In the genomic region with DNA sequence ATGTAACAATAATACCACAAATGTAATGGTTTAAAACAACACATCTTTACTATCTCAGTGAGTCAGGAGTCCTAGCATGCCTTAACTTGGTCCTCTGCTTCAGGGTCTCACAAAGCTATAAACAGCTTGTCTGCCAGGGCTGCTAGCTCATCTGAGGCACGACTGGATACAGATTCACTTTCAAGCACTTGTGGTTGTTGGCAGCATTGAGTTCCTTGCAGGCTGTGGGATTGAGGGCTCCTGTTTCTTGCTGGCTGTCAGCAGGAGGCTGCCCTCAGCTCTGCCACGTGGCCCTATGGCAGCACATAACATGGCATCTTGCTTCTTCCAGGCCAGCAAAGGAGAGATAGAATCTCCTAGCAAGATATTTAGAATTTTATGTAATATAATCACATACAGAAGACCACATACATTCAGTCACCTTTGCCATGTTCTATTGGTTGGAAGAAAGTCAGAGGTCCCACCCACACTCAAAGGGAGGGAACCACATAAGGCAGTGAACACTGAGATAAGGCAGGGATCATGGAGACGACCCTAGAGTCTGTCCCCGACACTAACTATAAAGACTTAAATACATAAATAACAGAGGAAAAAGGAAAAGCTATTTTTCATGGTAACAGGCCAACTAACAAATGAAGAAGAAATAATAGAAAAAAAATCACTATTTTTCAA, we compare ENCODE assay signal across 12 cellular contexts. TPM values are rescaled to one million over a fixed set of nuclear protein-coding genes. Genes with fewer than 3 reads are reported as not detected.
DNase-seq lines count a peak whose midpoint lies in the region; ATAC-seq and TF ChIP-seq lines count a peak whose summit lies in the region.
"Had no signal": no experiment of that assay in that cellular context is flagged by ENCODE, and none has a peak within 500 bp of the region (broad histone marks: within the 10 kb centered on the region; RNA-seq: fewer than 3 reads in every experiment).

No MANE protein-coding gene starts in this region.

- H3K4ac ChIP-seq in mesendoderm (ENCODE audit: low read depth, low read length), result no peak overlapping the region

- H3K18ac ChIP-seq in mesendoderm (ENCODE audit: low read length), result no peak overlapping the region

- no peak overlapping the region for H3K4me2 ChIP-seq in mesendoderm (ENCODE audit: low read length)

- H3K9ac ChIP-seq in mesendoderm (ENCODE audit: low read length), result no peak overlapping the region

- peak; percentile 81 for DNase-seq in Daoy (ENCODE audit: low read depth)
- peak; percentile 57 for DNase-seq in LHCN-M2 (ENCODE audit: low read depth)
- DNase-seq in mesendoderm, result peak; percentile 23
- no peak for DNase-seq in stimulated activated effector memory CD8-positive, alpha-beta T cell treated with anti-CD3 and anti-CD28 coated beads, Interleukin-12 subunit alpha, Interleukin-12 subunit beta, amount 100 ng/mL, for 72 hours (ENCODE audit: low spot score in 2 of 2)
- DNase-seq in NCI-H2081 (lab: John Stamatoyannopoulos, UW), result no peak
- DNase-seq: activated CD4-positive, alpha-beta memory T cell treated with anti-CD3 and anti-CD28 coated beads for 36 hours; aorta; NCI-H1694 treated with DMSO at 0.1 percent for 48 hours; stimulated activated naive B cell treated with anti-CD40 and anti-IgM and Interleukin-4, amounts not matched to agents 10 μg/mL and 1 μg/mL and 100 μg/mL, for 72 hours had no signal

- H3K4me3 Mint-ChIP-seq in brain, result no peak overlapping the region
- no peak overlapping the region for H3K4me3 Mint-ChIP-seq in stimulated activated effector memory CD8-positive, alpha-beta T cell treated with anti-CD3 and anti-CD28 coated beads, Interleukin-12 subunit alpha, Interleukin-12 subunit beta, amount 100 ng/mL, for 72 hours
- H3K4me3 Mint-ChIP-seq: activated CD4-positive, alpha-beta memory T cell treated with anti-CD3 and anti-CD28 coated beads for 36 hours; stimulated activated naive B cell treated with anti-CD40 and anti-IgM and Interleukin-4, amounts not matched to agents 10 μg/mL and 1 μg/mL and 100 μg/mL, for 72 hours had no signal

- no peak overlapping the region for H2BK5ac ChIP-seq in mesendoderm (ENCODE audit: low read length)

- H2AK5ac ChIP-seq in mesendoderm (ENCODE audit: low read length), result no peak overlapping the region

- H4K8ac ChIP-seq in mesendoderm (ENCODE audit: low read depth, low read length), result no peak overlapping the region

- no peak overlapping the region for H4K5ac ChIP-seq in mesendoderm (ENCODE audit: low read length)

- H3K79me1 ChIP-seq in mesendoderm (ENCODE audit: low read length), result no peaks in the 10 kb centered on the region

- H2BK120ac ChIP-seq in mesendoderm (ENCODE audit: low read depth, low read length), result no peak overlapping the region

- no peaks in the 10 kb centered on the region for H3K9me3 Mint-ChIP-seq in brain
- no peaks in the 10 kb centered on the region for H3K9me3 Mint-ChIP-seq in stimulated activated effector memory CD8-positive, alpha-beta T cell treated with anti-CD3 and anti-CD28 coated beads, Interleukin-12 subunit alpha, Interleukin-12 subunit beta, amount 100 ng/mL, for 72 hours
- H3K9me3 Mint-ChIP-seq: activated CD4-positive, alpha-beta memory T cell treated with anti-CD3 and anti-CD28 coated beads for 36 hours; stimulated activated naive B cell treated with anti-CD40 and anti-IgM and Interleukin-4, amounts not matched to agents 10 μg/mL and 1 μg/mL and 100 μg/mL, for 72 hours had no signal

- no peaks in the 10 kb centered on the region for H3K27me3 Mint-ChIP-seq in brain
- H3K27me3 Mint-ChIP-seq: activated CD4-positive, alpha-beta memory T cell treated with anti-CD3 and anti-CD28 coated beads for 36 hours; stimulated activated naive B cell treated with anti-CD40 and anti-IgM and Interleukin-4, amounts not matched to agents 10 μg/mL and 1 μg/mL and 100 μg/mL, for 72 hours had no signal

- H3K36me3 Mint-ChIP-seq in brain, result no peaks in the 10 kb centered on the region
- no peaks in the 10 kb centered on the region for H3K36me3 Mint-ChIP-seq in stimulated activated effector memory CD8-positive, alpha-beta T cell treated with anti-CD3 and anti-CD28 coated beads, Interleukin-12 subunit alpha, Interleukin-12 subunit beta, amount 100 ng/mL, for 72 hours
- H3K36me3 Mint-ChIP-seq: activated CD4-positive, alpha-beta memory T cell treated with anti-CD3 and anti-CD28 coated beads for 36 hours; stimulated activated naive B cell treated with anti-CD40 and anti-IgM and Interleukin-4, amounts not matched to agents 10 μg/mL and 1 μg/mL and 100 μg/mL, for 72 hours had no signal

- H3K56ac ChIP-seq in mesendoderm (ENCODE audit: low read length), result no peak overlapping the region

- no peaks in the 10 kb centered on the region for H3K79me2 ChIP-seq in mesendoderm (ENCODE audit: control insufficient read depth, insufficient read depth, low read length)

- H3K27me3 ChIP-seq in mesendoderm (ENCODE audit: insufficient read depth, low read length, poor library complexity), result no peaks in the 10 kb centered on the region

- H3K27ac ChIP-seq in mesendoderm (ENCODE audit: low read depth, low read length), result no peak overlapping the region

- ATAC-seq in GM19455 (IDR thresholded peaks at IDR 0.05; ENCODE audit: unreplicated experiment) (no peak), HG02973 (IDR thresholded peaks at IDR 0.05; ENCODE audit: unreplicated experiment) (no peak)
- ATAC-seq in stimulated activated effector memory CD8-positive, alpha-beta T cell treated with anti-CD3 and anti-CD28 coated beads, Interleukin-12 subunit alpha, Interleukin-12 subunit beta, amount 100 ng/mL, for 72 hours, result no peak
- ATAC-seq: stimulated activated naive B cell treated with anti-CD40 and anti-IgM and Interleukin-4, amounts not matched to agents 10 μg/mL and 1 μg/mL and 100 μg/mL, for 72 hours had no signal

- H3K23ac ChIP-seq in mesendoderm (ENCODE audit: low read length), result no peak overlapping the region

- H3K4me1 ChIP-seq in mesendoderm (ENCODE audit: control insufficient read depth, low read depth, low read length), result no peaks in the 10 kb centered on the region

- no peak overlapping the region for H3K4me3 ChIP-seq in mesendoderm (ENCODE audit: low read length)

- WGBS in mesendoderm (ENCODE audit: extremely low coverage, insufficient coverage, low lambda C conversion rate), result no CpG with 5 or more reads among the region's 4 CpGs

- H2BK15ac ChIP-seq in mesendoderm (replicated peaks; ENCODE audit: low read depth), result no peak overlapping the region

- peak overlapping the region in 4 of 5 experiments; percentile 7 to 56 (median 48) for H3K27ac Mint-ChIP-seq in brain
- H3K27ac Mint-ChIP-seq in stimulated activated effector memory CD8-positive, alpha-beta T cell treated with anti-CD3 and anti-CD28 coated beads, Interleukin-12 subunit alpha, Interleukin-12 subunit beta, amount 100 ng/mL, for 72 hours, result no peak overlapping the region
- H3K27ac Mint-ChIP-seq: activated CD4-positive, alpha-beta memory T cell treated with anti-CD3 and anti-CD28 coated beads for 36 hours; stimulated activated naive B cell treated with anti-CD40 and anti-IgM and Interleukin-4, amounts not matched to agents 10 μg/mL and 1 μg/mL and 100 μg/mL, for 72 hours had no signal

- no peak for TF ChIP-seq CTCF in brain (conservative IDR thresholded peaks at IDR 0.05)

- no peaks in the 10 kb centered on the region for H3K36me3 ChIP-seq in mesendoderm (ENCODE audit: control insufficient read depth, insufficient read depth, low read length)

- peaks cover 5% of the 10 kb centered on the region for H3K4me1 Mint-ChIP-seq in brain
- no peaks in the 10 kb centered on the region for H3K4me1 Mint-ChIP-seq in stimulated activated effector memory CD8-positive, alpha-beta T cell treated with anti-CD3 and anti-CD28 coated beads, Interleukin-12 subunit alpha, Interleukin-12 subunit beta, amount 100 ng/mL, for 72 hours
- H3K4me1 Mint-ChIP-seq: stimulated activated naive B cell treated with anti-CD40 and anti-IgM and Interleukin-4, amounts not matched to agents 10 μg/mL and 1 μg/mL and 100 μg/mL, for 72 hours had no signal

RNA-seq across cellular contexts. Expression of a gene that starts 18.9 kb away (rescaled TPM):
- 9.0 and 9.7 TPM in 2 replicates for total RNA-seq in Daoy (2014; rRNA removed; shearing (Covaris generic))
- 10.8 and 11.5 TPM in 2 replicates for total RNA-seq in LHCN-M2 (2014; rRNA removed)
- polyA plus RNA-seq in LHCN-M2 (2012), result 10.8 TPM
- 17.2 TPM for polyA plus RNA-seq in brain (ENCODE audit: insufficient read depth, low read depth, low replicate concordance)
- polyA plus RNA-seq in mesendoderm (2013, experiment 1 of 2), result 2.6 TPM
- 2.2 TPM for polyA plus RNA-seq in mesendoderm (2013, experiment 2 of 2)

RNA-seq across cellular contexts. Expression of a gene that starts 34.0 kb away (rescaled TPM):
- 10.7 and 17.1 TPM in 2 replicates for total RNA-seq in Daoy (2014; rRNA removed; shearing (Covaris generic))
- total RNA-seq in LHCN-M2 (2014; rRNA removed), result 30.3 and 51.4 TPM in 2 replicates
- polyA plus RNA-seq in LHCN-M2 (2012), result 30.4 TPM
- polyA plus RNA-seq in brain (ENCODE audit: insufficient read depth, low read depth, low replicate concordance), result 44.2 TPM
- polyA plus RNA-seq in mesendoderm (2013, experiment 1 of 2), result 12.3 TPM
- 12.5 TPM for polyA plus RNA-seq in mesendoderm (2013, experiment 2 of 2)

Comparison
In these comparisons a context has a peak if more than half of its experiments do, and no peak if none do; other contexts are left out.
1. DNase-seq: peak in Daoy (single experiment), LHCN-M2 (single experiment) and mesendoderm (single experiment); none in stimulated activated effector memory CD8-positive, alpha-beta T cell treated with anti-CD3 and anti-CD28 coated beads, Interleukin-12 subunit alpha, Interleukin-12 subunit beta, amount 100 ng/mL, for 72 hours (0 of 2) and NCI-H2081 (0 of 2).